Comparison of ENCODE assay signal across 8 cellular contexts in genomic region chr5:179023528-179024189, GRCh38. TPM values are rescaled to one million over a fixed set of nuclear protein-coding genes. Genes with fewer than 3 reads are reported as not detected.
DNase-seq lines count a peak whose midpoint lies in the region; ATAC-seq and TF ChIP-seq lines count a peak whose summit lies in the region.

ZNF879 (plus strand) TSS chr5:179023804; CDS start chr5:179025005, 1,201 bp downstream.

- H4K20me1 ChIP-seq in mammary epithelial cell (ENCODE audit: insufficient read depth, low read length), result no peaks in the 10 kb centered on the region

- no peak for TF ChIP-seq CTCF in WI38 (IDR thresholded peaks at IDR 0.05; ENCODE audit: low read depth, low read length)
- TF ChIP-seq CTCF in mammary epithelial cell (conservative IDR thresholded peaks at IDR 0.05 in 1 of 2, IDR thresholded peaks at IDR 0.05 in 1 of 2; ENCODE audit: extremely low read depth in 1 of 2, insufficient read depth in 1 of 2, low read depth in 1 of 2, low read length in 2 of 2), result no peak
- TF ChIP-seq CTCF in gastrocnemius medialis (IDR thresholded peaks at IDR 0.05 in 4 of 5, conservative IDR thresholded peaks at IDR 0.05 in 1 of 5), result peak in 2 of 5 experiments; percentile 11 to 14

- H3K4me3 ChIP-seq in WI38 (ENCODE audit: low read depth, low read length), result peak within 1 kb of the TSS; percentile 70
- H3K4me3 ChIP-seq in mammary epithelial cell (replicated peaks in 1 of 3; ENCODE audit: insufficient read depth in 1 of 3, low read depth in 2 of 3, low read length in 3 of 3), result peak within 1 kb of the TSS; percentile 59 to 68 (median 63)
- peak within 1 kb of the TSS; percentile 80 for H3K4me3 ChIP-seq in iPS-18a (ENCODE audit: low read length)
- peak within 1 kb of the TSS; percentile 58 to 82 (median 68) for H3K4me3 ChIP-seq in gastrocnemius medialis

- H3K4me1 ChIP-seq in mammary epithelial cell (ENCODE audit: insufficient read depth, low read length) (no peaks in the 10 kb centered on the region), iPS-18a (ENCODE audit: control insufficient read depth, low read depth, low read length) (peaks cover 6% of the 10 kb centered on the region), gastrocnemius medialis (peaks cover 7 to 9% of the 10 kb centered on the region in 2 donors)

- peaks cover 13% of the 10 kb centered on the region for H3K9me3 ChIP-seq in mammary epithelial cell (replicated peaks; ENCODE audit: insufficient read depth, low read length)
- H3K9me3 ChIP-seq in iPS-18a (ENCODE audit: control insufficient read depth, low read depth, low read length), result peaks cover 7% of the 10 kb centered on the region
- peaks cover 0 to 14% (median 5%) of the 10 kb centered on the region in 3 donors for H3K9me3 ChIP-seq in gastrocnemius medialis

- dilution Hi-C loops in mammary epithelial cell (cut with HindIII; ENCODE audit: low sequenced_read_pairs), result no loop called here

- peak within 1 kb of the TSS; percentile 1 for H3K27ac ChIP-seq in mammary epithelial cell (ENCODE audit: insufficient read depth, low read depth, low read length)
- H3K27ac ChIP-seq in iPS-18a (ENCODE audit: low read length), result no peak within 1 kb of the TSS
- H3K27ac ChIP-seq in gastrocnemius medialis, result peak within 1 kb of the TSS; percentile 74 to 89 (median 82)

- H2AFZ ChIP-seq in mammary epithelial cell (ENCODE audit: low read depth, low read length), result peak within 1 kb of the TSS; percentile 90

- WGBS in mammary epithelial cell (ENCODE audit: low coverage, missing lambda C conversion rate), result under 1% methylated on average over 30 of the region's 72 CpGs

- no peaks in the 10 kb centered on the region for H3K36me3 ChIP-seq in mammary epithelial cell (ENCODE audit: insufficient read depth, low read length)
- H3K36me3 ChIP-seq in iPS-18a (ENCODE audit: control insufficient read depth, low read depth, low read length), result peaks cover 10% of the 10 kb centered on the region
- peaks cover 5 to 42% of the 10 kb centered on the region in 2 donors for H3K36me3 ChIP-seq in gastrocnemius medialis

- H3K4me2 ChIP-seq in mammary epithelial cell (ENCODE audit: insufficient read depth, low read depth, low read length), result peak within 1 kb of the TSS; percentile 62

- intact Hi-C loops in mammary epithelial cell (cut with micrococcal nuclease), result loop anchor here (1.0 kb wide), 1 partner anchor 37 kb away; the partner anchor contains the start of gene ZNF354C
- intact Hi-C loops in gastrocnemius medialis (cut with DNase I; ENCODE audit: low total_unique reads), result loop anchor here (1.0 to 10.0 kb wide), 7 partner anchors 37 to 1451 kb away; partner anchors contain the start of genes CLK4, RUFY1, ZNF354A and ZNF354B

- peak; percentile 46 to 60 for TF ChIP-seq POLR2A in gastrocnemius medialis (IDR thresholded peaks at IDR 0.05)

- ATAC-seq in HG02571 (IDR thresholded peaks at IDR 0.05; ENCODE audit: unreplicated experiment) (peak; percentile 74), gastrocnemius medialis (peak; percentile 98 to 99), HG03521 (IDR thresholded peaks at IDR 0.05; ENCODE audit: unreplicated experiment) (no peak)

- CTCF ChIA-PET in mammary epithelial cell (lab: Charles Lee; ENCODE audit: low non-redundant PET), result no interaction called here

- no TSS peak for BruUV-seq in mammary epithelial cell (replicated peaks; lab: Mats Ljungman, UMichigan)

- in situ Hi-C loops in mammary epithelial cell (cut with MboI; ENCODE audit: low sequenced_read_pairs in 2 of 2) (no loop called here), gastrocnemius medialis (cut with MboI; ENCODE audit: low sequenced_read_pairs in 4 of 4) (no loop called here)

- H3K27me3 ChIP-seq in mammary epithelial cell (ENCODE audit: insufficient read depth, low read length) (no peaks in the 10 kb centered on the region), iPS-18a (ENCODE audit: control insufficient read depth, insufficient read depth, low read length) (peaks cover 7% of the 10 kb centered on the region), gastrocnemius medialis (no peaks in the 10 kb centered on the region)

- H3K79me2 ChIP-seq in mammary epithelial cell (ENCODE audit: insufficient read depth, low read length), result no peaks in the 10 kb centered on the region

- DNase-seq in DMS153 (lab: John Stamatoyannopoulos, UW) (peak; percentile 68), NCI-H1930 (lab: John Stamatoyannopoulos, UW) (peak; percentile 82 to 88), mammary epithelial cell (peak; percentile 92), gastrocnemius medialis (peak; percentile 89 to 92)

- peak within 1 kb of the TSS; percentile 21 for H3K9ac ChIP-seq in mammary epithelial cell (ENCODE audit: insufficient read depth, low read length)
- peak within 1 kb of the TSS; percentile 49 for H3K9ac ChIP-seq in iPS-18a (ENCODE audit: low read length)

RNA-seq across cellular contexts. Expression of gene ZNF879, which starts in this region (rescaled TPM):
- total RNA-seq in mammary epithelial cell (1 to 10 TPM; 2.6 to 3.8 TPM), gastrocnemius medialis (1 to 10 TPM; 2.5 to 7.0 (median 3.7) TPM)
- 1.2 TPM for polyA plus RNA-seq in mammary epithelial cell
- 2.1 TPM for polyA minus RNA-seq in mammary epithelial cell
